Comparison of ENCODE assay signal across 18 cellular contexts in the genomic region with DNA sequence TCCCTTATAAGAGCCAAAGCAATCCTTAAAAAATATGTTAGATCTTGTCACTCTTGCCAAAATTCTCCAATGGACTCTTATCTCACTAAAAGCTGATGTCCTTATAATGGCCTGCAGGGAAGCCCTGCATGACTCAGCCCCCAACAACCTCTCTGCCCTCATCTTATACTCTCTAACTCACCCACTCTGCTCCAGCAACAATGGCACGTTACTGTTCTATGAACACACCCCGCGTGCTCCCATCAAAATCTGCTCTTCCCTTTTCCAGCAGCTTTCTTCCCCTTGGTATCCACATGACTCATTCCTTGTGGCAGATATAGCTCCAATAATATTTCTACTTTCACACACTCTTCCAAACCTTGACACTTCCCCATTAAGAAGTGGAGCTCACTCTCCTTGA.
DNase-seq lines count a peak whose midpoint lies in the region; TF ChIP-seq lines count a peak whose summit lies in the region.
"Had no signal": no experiment of that assay in that cellular context is flagged by ENCODE, and none has a peak within 500 bp of the region (broad histone marks: within the 10 kb centered on the region; RNA-seq: fewer than 3 reads in every experiment).

No MANE protein-coding gene starts in this region.

- H2AFZ ChIP-seq in GM23248: no peak overlapping the region

- H3K4me3 ChIP-seq in GM23248 (no peak overlapping the region), SJSA1 (no peak overlapping the region), Caco-2 (ENCODE audit: low read depth, low read length) (no peak overlapping the region)
- H3K4me3 ChIP-seq: body of pancreas, left lung, tibial artery had no signal

- H3K9me3 ChIP-seq in GM23248 (ENCODE audit: low read depth) (no peaks in the 10 kb centered on the region), SJSA1 (replicated peaks) (no peaks in the 10 kb centered on the region), Caco-2 (no peaks in the 10 kb centered on the region)
- H3K9me3 ChIP-seq: body of pancreas, left lung, tibial artery had no signal

- H3K36me3 ChIP-seq in GM23248 (ENCODE audit: low read depth) (no peaks in the 10 kb centered on the region; the same call in 1 of the 2 replicates), SJSA1 (peaks cover 5% of the 10 kb centered on the region), Caco-2 (ENCODE audit: control insufficient read depth, insufficient read depth, low read length) (peaks cover 3% of the 10 kb centered on the region)
- H3K36me3 ChIP-seq: left lung had no signal

- no peaks in the 10 kb centered on the region for H3K4me1 Mint-ChIP-seq in Caco-2 (ENCODE audit: low read depth, unreplicated experiment)

- H3K4me3 Mint-ChIP-seq in Caco-2 (ENCODE audit: unreplicated experiment): no peak overlapping the region
- H3K4me3 Mint-ChIP-seq: B cell; stimulated activated memory B cell treated with anti-CD40 and anti-IgM and Interleukin-4, amounts not matched to agents 10 μg/mL and 1 μg/mL and 100 μg/mL, for 72 hours had no signal

- H3F3A ChIP-seq in GM23248 (ENCODE audit: insufficient read depth): 0 out of 2 replicates have a peak, but pooled peaks cover 7% of the 10 kb centered on the region

- H3K27ac ChIP-seq in GM23248: no peak overlapping the region
- H3K27ac ChIP-seq in SJSA1: peak overlapping the region; percentile 9; the same call in 1 of the 2 replicates
- H3K27ac ChIP-seq: body of pancreas, left lung, tibial artery had no signal

- H3K36me3 Mint-ChIP-seq in Caco-2 (ENCODE audit: insufficient read depth, unreplicated experiment): no peaks in the 10 kb centered on the region

- 86 to 89% methylated on average over 3 of the region's 3 CpGs for WGBS in GM23248 (ENCODE audit: low coverage in 1 of 2, low lambda C conversion rate in 2 of 2, missing lambda C conversion rate in 2 of 2), 2 experiments

- CTCF ChIA-PET in Caco-2 (lab: Charles Lee): no interaction called here

- POLR2A ChIA-PET in Caco-2 (lab: Charles Lee): interaction anchor here (0.5 kb wide), 1 partner anchor 168 kb away, joined by 4 read pairs; no protein-coding TSS in a partner anchor

- H3K27me3 Mint-ChIP-seq in Caco-2 (ENCODE audit: insufficient read depth, unreplicated experiment): no peaks in the 10 kb centered on the region
- H3K27me3 Mint-ChIP-seq: B cell; stimulated activated memory B cell treated with anti-CD40 and anti-IgM and Interleukin-4, amounts not matched to agents 10 μg/mL and 1 μg/mL and 100 μg/mL, for 72 hours had no signal

- TF ChIP-seq CTCF in Caco-2 (IDR thresholded peaks at IDR 0.05; ENCODE audit: insufficient read depth in 1 of 2, low read depth in 1 of 2, low read length in 1 of 2, severe bottlenecking in 1 of 2, unreplicated experiment in 1 of 2): no peak

- H3K4me1 ChIP-seq in GM23248 (ENCODE audit: insufficient read depth): no peaks in the 10 kb centered on the region
- H3K4me1 ChIP-seq in SJSA1 (replicated peaks): peaks cover 16% of the 10 kb centered on the region
- no peaks in the 10 kb centered on the region for H3K4me1 ChIP-seq in Caco-2
- H3K4me1 ChIP-seq: body of pancreas, left lung had no signal

- H3K27me3 ChIP-seq in GM23248 (replicated peaks; ENCODE audit: insufficient read depth): no peaks in the 10 kb centered on the region
- no peaks in the 10 kb centered on the region for H3K27me3 ChIP-seq in SJSA1 (replicated peaks)
- no peaks in the 10 kb centered on the region for H3K27me3 ChIP-seq in Caco-2 (replicated peaks; ENCODE audit: control insufficient read depth, insufficient read depth, low read length)
- H3K27me3 ChIP-seq: body of pancreas, left lung, tibial artery had no signal

- H3K9ac ChIP-seq in GM23248: no peak overlapping the region

- intact Hi-C loops in Caco-2 (cut with micrococcal nuclease; ENCODE audit: unreplicated experiment): no loop called here

- H3K9me2 ChIP-seq in GM23248 (ENCODE audit: insufficient read depth): no peaks in the 10 kb centered on the region

- DNase-seq in GM23248 (peak; percentile 21), SJSA1 (ENCODE audit: low read depth in 1 of 2, low spot score in 2 of 2) (peak; percentile 77 to 80), dermis blood vessel endothelial cell (peak; percentile 49), myocyte (ENCODE audit: low read depth) (peak; percentile 5), Caco-2 (no peak), C1 segment of cervical spinal cord (lab: John Stamatoyannopoulos, UW) (no peak), ecto neural progenitor cell (ENCODE audit: low spot score) (no peak), NCI-H510A treated with DMSO at 0.1 percent for 48 hours (lab: John Stamatoyannopoulos, UW) (no peak)
- DNase-seq: activated CD8-positive, alpha-beta memory T cell treated with anti-CD3 and anti-CD28 coated beads, Interleukin-2, amount 50 U/mL, for 4 hours; activated naive CD4-positive, alpha-beta T cell; body of pancreas; effector CD8-positive, alpha-beta T cell; KBM-7; left lung; NCI-H1417; tibial artery had no signal

- H3K9me3 Mint-ChIP-seq in Caco-2 (ENCODE audit: unreplicated experiment): no peaks in the 10 kb centered on the region
- H3K9me3 Mint-ChIP-seq: stimulated activated memory B cell treated with anti-CD40 and anti-IgM and Interleukin-4, amounts not matched to agents 10 μg/mL and 1 μg/mL and 100 μg/mL, for 72 hours had no signal

- 0 out of 2 replicates have a peak, but pooled peaks cover 16% of the 10 kb centered on the region for H3K79me2 ChIP-seq in GM23248 (ENCODE audit: insufficient read depth)

- H4K20me1 ChIP-seq in GM23248 (ENCODE audit: insufficient read depth): no peaks in the 10 kb centered on the region

- H3K4me2 ChIP-seq in GM23248 (ENCODE audit: unreplicated experiment): no peak overlapping the region

- in situ Hi-C loops in GM23248 (cut with MboI): no loop called here

- H3K27ac Mint-ChIP-seq in Caco-2 (ENCODE audit: unreplicated experiment): no peak overlapping the region
- H3K27ac Mint-ChIP-seq: B cell; stimulated activated memory B cell treated with anti-CD40 and anti-IgM and Interleukin-4, amounts not matched to agents 10 μg/mL and 1 μg/mL and 100 μg/mL, for 72 hours had no signal

- no TSS peak for BruUV-seq in Caco-2 (replicated peaks; lab: Mats Ljungman, UMichigan)

Comparison
In these comparisons a context has a peak if more than half of its experiments do, and no peak if none do; other contexts are left out.
1. DNase-seq: peak in GM23248 (single experiment), SJSA1 (2 of 2), dermis blood vessel endothelial cell (single experiment) and myocyte (single experiment); none in Caco-2 (0 of 2), C1 segment of cervical spinal cord (0 of 14), ecto neural progenitor cell (single experiment) and NCI-H510A treated with DMSO at 0.1 percent for 48 hours (single experiment).